ENCODE assay signal across 35 cellular contexts in the genomic region with DNA sequence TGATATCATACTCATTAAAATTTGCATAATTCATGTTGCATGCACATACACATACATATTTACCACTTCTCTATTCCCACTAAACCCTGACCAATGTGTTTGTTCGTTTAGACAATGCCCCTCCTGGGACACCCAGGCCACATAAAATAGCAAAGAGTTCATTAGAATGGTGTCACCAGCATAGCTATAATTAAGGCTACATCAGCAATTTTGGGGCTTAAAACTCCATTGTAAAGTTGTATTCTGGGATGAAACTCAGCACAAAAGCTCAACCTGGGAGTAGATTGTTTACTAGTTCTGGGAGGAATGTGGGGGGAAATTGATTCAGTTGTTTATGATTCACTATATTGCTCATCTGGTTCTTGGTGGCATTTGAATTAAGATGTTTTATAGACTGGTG.
"Had no signal": no experiment of that assay in that cellular context is flagged by ENCODE, and none has a peak within 500 bp of the region (broad histone marks: within the 10 kb centered on the region; RNA-seq: fewer than 3 reads in every experiment).

No MANE protein-coding gene starts in this region.

- DNase-seq: Kasumi-1, MG63, MM.1S, MV-4-11, NCI-H1048, NCI-H1092, NCI-H1092 treated with DMSO at 0.1 percent for 48 hours, NCI-H1105, NCI-H1105 treated with DMSO at 0.1 percent for 48 hours, NCI-H1417, NCI-H1417 treated with DMSO at 0.1 percent for 48 hours, NCI-H1436, NCI-H1436 treated with DMSO at 0.1 percent for 48 hours, NCI-H146, NCI-H1694, NCI-H1694 treated with DMSO at 0.1 percent for 48 hours, NCI-H187, NCI-H187 treated with DMSO at 0.1 percent for 48 hours, NCI-H1930, NCI-H2029, NCI-H2029 treated with DMSO at 0.1 percent for 48 hours, NCI-H2081, NCI-H2081 treated with DMSO at 0.1 percent for 48 hours, NCI-H2107, NCI-H2171, NCI-H2171 treated with DMSO at 0.1 percent for 48 hours, NCI-H2227 treated with DMSO at 0.1 percent for 48 hours, NCI-H226, NCI-H345, NCI-H446, NCI-H446 treated with DMSO at 0.1 percent for 48 hours, NCI-H510A, NCI-H510A treated with DMSO at 0.1 percent for 48 hours, NCI-H524, NCI-H524 treated with DMSO at 0.1 percent for 48 hours had no signal

- H3K27me3 ChIP-seq: MG63 had no signal

- H3K9me3 ChIP-seq: MG63 had no signal

- H3K4me3 ChIP-seq: MG63 had no signal

- H3K36me3 ChIP-seq: MG63 had no signal
